In the genomic region with DNA sequence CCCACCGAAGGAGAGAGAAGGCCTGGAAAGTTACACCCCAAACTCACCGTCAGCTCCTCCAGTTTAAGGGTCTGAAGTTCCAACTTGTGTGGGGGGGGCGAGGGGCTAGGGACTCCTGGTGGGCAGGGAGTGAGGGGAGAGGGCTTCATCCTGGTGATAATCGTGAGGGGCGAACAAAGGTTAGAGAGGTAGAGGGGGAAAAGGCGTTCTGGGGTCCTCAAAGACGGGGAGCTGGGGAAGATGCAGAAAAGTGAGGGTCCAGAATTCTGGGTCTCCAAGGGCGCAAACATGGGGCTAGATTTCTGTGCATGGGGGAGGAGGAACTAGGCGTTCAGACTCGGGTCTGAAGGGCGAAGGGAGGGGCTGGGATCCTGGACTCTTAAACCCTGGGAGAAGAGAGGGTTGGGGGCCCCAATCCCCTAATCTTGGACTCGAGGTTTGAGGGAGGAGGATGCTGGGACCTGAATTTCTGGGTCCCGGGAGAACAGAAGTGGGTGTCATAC, we compare ENCODE assay signal across 1 cellular context.
TF ChIP-seq lines count a peak whose summit lies in the region.

No MANE protein-coding gene starts in this region.

TF ChIP-seq in K562, 482 proteins besides CTCF, POLR2A, EP300 and RAD21:
- TF ChIP-seq ZNF57 (CRISPR knock-in tag; IDR thresholded peaks at IDR 0.05) (no peak), HDAC1 (IDR thresholded peaks at IDR 0.05) (peak in 1 of 2 experiments; percentile 34; a peak in 1 of 4 replicates), ARID3B (CRISPR knock-in tag; IDR thresholded peaks at IDR 0.05; ENCODE audit: borderline replicate concordance) (no peak), MTA2 (IDR thresholded peaks at IDR 0.05; ENCODE audit: low read depth) (0 out of 2 replicates have a peak, but pooled peaks have one; percentile 30), ZBTB26 (CRISPR knock-in tag; IDR thresholded peaks at IDR 0.05) (peak; percentile 59; the same call in 1 of the 2 replicates), ATF4 (CRISPR knock-in tag; IDR thresholded peaks at IDR 0.05) (no peak), ZSCAN29 (IDR thresholded peaks at IDR 0.05) (no peak), SMARCA4 (IDR thresholded peaks at IDR 0.05) (0 out of 2 replicates have a peak, but pooled peaks have one; percentile 14), ZNF239 (CRISPR knock-in tag; IDR thresholded peaks at IDR 0.05) (no peak), MIER1 (IDR thresholded peaks at IDR 0.05; ENCODE audit: low read depth) (0 out of 2 replicates have a peak, but pooled peaks have one; percentile 38), ZNF3 (CRISPR knock-in tag; IDR thresholded peaks at IDR 0.05) (no peak), GABPB2 (CRISPR knock-in tag; conservative IDR thresholded peaks at IDR 0.05) (no peak), KDM4B (IDR thresholded peaks at IDR 0.05; ENCODE audit: borderline replicate concordance in 2 of 2, low read depth in 1 of 2) (no peak), RBM17 (IDR thresholded peaks at IDR 0.05; ENCODE audit: borderline replicate concordance, low read depth, low read length) (no peak), ZBTB7A (IDR thresholded peaks at IDR 0.05; ENCODE audit: borderline replicate concordance, control insufficient read depth, low read depth, low read length) (peak; percentile 28; the same call in 1 of the 2 replicates), KDM1A (IDR thresholded peaks at IDR 0.05) (no peak), ELF4 (CRISPR knock-in tag; IDR thresholded peaks at IDR 0.05) (0 out of 2 replicates have a peak, but pooled peaks have one; percentile 37), ARID1B (IDR thresholded peaks at IDR 0.05) (0 out of 2 replicates have a peak, but pooled peaks have one; percentile 15), ZNF76 (CRISPR knock-in tag; IDR thresholded peaks at IDR 0.05; ENCODE audit: borderline replicate concordance) (no peak), POLR2AphosphoS5 (IDR thresholded peaks at IDR 0.05; ENCODE audit: control insufficient read depth, insufficient read depth, low read depth, low read length) (no peak), ZNF764 (CRISPR knock-in tag; IDR thresholded peaks at IDR 0.05; ENCODE audit: low read depth) (0 out of 2 replicates have a peak, but pooled peaks have one; percentile 24), PKNOX1 (IDR thresholded peaks at IDR 0.05) (no peak), USF1 (CRISPR knock-in tag; IDR thresholded peaks at IDR 0.05) (no peak), OTX1 (CRISPR knock-in tag; IDR thresholded peaks at IDR 0.05) (peak; percentile 35; the same call in 1 of the 2 replicates), ELF1 (tag; IDR thresholded peaks at IDR 0.05) (no peak), SP1 (CRISPR knock-in tag; IDR thresholded peaks at IDR 0.05) (no peak), CREB3 (tag; conservative IDR thresholded peaks at IDR 0.05; ENCODE audit: low read depth) (no peak), DPF2 (IDR thresholded peaks at IDR 0.05) (0 out of 2 replicates have a peak, but pooled peaks have one; percentile 27)
- TF ChIP-seq, protein P1, sequence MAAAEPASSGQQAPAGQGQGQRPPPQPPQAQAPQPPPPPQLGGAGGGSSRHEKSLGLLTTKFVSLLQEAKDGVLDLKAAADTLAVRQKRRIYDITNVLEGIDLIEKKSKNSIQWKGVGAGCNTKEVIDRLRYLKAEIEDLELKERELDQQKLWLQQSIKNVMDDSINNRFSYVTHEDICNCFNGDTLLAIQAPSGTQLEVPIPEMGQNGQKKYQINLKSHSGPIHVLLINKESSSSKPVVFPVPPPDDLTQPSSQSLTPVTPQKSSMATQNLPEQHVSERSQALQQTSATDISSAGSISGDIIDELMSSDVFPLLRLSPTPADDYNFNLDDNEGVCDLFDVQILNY (CRISPR knock-in tag; IDR thresholded peaks at IDR 0.05): no peak
- TF ChIP-seq, protein P2, sequence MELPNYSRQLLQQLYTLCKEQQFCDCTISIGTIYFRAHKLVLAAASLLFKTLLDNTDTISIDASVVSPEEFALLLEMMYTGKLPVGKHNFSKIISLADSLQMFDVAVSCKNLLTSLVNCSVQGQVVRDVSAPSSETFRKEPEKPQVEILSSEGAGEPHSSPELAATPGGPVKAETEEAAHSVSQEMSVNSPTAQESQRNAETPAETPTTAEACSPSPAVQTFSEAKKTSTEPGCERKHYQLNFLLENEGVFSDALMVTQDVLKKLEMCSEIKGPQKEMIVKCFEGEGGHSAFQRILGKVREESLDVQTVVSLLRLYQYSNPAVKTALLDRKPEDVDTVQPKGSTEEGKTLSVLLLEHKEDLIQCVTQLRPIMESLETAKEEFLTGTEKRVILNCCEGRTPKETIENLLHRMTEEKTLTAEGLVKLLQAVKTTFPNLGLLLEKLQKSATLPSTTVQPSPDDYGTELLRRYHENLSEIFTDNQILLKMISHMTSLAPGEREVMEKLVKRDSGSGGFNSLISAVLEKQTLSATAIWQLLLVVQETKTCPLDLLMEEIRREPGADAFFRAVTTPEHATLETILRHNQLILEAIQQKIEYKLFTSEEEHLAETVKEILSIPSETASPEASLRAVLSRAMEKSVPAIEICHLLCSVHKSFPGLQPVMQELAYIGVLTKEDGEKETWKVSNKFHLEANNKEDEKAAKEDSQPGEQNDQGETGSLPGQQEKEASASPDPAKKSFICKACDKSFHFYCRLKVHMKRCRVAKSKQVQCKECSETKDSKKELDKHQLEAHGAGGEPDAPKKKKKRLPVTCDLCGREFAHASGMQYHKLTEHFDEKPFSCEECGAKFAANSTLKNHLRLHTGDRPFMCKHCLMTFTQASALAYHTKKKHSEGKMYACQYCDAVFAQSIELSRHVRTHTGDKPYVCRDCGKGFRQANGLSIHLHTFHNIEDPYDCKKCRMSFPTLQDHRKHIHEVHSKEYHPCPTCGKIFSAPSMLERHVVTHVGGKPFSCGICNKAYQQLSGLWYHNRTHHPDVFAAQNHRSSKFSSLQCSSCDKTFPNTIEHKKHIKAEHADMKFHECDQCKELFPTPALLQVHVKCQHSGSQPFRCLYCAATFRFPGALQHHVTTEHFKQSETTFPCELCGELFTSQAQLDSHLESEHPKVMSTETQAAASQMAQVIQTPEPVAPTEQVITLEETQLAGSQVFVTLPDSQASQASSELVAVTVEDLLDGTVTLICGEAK (IDR thresholded peaks at IDR 0.05): peak; percentile 55
- TF ChIP-seq, protein P2 (CRISPR knock-in tag; IDR thresholded peaks at IDR 0.05): no peak
- TF ChIP-seq, protein P3, sequence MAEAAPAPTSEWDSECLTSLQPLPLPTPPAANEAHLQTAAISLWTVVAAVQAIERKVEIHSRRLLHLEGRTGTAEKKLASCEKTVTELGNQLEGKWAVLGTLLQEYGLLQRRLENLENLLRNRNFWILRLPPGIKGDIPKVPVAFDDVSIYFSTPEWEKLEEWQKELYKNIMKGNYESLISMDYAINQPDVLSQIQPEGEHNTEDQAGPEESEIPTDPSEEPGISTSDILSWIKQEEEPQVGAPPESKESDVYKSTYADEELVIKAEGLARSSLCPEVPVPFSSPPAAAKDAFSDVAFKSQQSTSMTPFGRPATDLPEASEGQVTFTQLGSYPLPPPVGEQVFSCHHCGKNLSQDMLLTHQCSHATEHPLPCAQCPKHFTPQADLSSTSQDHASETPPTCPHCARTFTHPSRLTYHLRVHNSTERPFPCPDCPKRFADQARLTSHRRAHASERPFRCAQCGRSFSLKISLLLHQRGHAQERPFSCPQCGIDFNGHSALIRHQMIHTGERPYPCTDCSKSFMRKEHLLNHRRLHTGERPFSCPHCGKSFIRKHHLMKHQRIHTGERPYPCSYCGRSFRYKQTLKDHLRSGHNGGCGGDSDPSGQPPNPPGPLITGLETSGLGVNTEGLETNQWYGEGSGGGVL (CRISPR knock-in tag; IDR thresholded peaks at IDR 0.05): no peak
